Comparison of ENCODE assay signal across 1 cellular context in the genomic region with DNA sequence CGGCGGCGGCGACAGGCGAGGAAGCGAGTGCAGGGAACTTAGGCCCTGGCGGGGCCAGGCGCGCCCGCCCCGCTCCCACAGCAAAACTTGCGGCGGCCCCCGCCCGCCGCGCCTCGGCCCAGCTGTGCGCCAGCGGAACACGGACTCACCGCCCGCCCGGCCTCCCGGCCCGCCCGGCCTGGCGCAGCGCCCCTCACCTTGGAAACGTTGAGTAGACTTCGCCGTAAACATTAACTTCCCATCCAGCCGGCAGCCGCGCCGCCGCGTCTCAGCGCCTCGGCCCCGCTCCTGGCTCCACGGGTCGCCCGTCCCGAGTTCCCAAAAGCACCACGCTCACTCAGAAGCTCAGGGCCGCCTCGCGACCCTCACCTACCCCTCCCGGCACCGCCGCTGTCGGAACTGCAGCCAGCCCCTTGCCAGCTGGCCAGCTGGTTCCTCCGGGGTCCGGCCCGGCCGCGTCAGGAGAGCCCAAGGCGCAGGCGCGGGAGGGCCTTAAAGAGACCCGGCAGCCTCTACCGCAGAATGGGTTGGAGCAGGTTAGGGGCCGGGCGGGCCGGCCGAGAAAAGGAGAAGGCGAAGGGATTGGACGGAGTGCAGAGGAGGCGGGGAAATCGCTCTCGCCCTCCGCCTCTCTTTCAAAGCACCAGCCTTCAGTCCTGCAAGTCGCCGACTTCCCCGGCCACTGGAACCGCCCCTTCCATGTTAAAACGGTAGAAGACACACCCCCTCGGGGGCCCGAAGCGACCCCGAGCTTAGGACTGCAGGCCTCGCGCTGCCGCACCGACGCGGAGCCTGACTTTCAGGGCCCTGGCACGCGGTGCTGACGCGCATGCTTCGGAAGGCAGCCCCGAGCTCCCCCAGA.
TF ChIP-seq lines count a peak whose summit lies in the region.

A gene (minus strand): TSS at position 470 of the 862 bp plus-strand sequence. CDS start 48,562 bp downstream, outside the sequence.

TF ChIP-seq in WTC11, 78 proteins besides CTCF, POLR2A, EP300 and RAD21 (continued from another document and continues in another):
- TF ChIP-seq, protein P1, sequence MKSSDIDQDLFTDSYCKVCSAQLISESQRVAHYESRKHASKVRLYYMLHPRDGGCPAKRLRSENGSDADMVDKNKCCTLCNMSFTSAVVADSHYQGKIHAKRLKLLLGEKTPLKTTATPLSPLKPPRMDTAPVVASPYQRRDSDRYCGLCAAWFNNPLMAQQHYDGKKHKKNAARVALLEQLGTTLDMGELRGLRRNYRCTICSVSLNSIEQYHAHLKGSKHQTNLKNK (CRISPR knock-in tag; IDR thresholded peaks at IDR 0.05), result no peak
- TF ChIP-seq, protein P2, sequence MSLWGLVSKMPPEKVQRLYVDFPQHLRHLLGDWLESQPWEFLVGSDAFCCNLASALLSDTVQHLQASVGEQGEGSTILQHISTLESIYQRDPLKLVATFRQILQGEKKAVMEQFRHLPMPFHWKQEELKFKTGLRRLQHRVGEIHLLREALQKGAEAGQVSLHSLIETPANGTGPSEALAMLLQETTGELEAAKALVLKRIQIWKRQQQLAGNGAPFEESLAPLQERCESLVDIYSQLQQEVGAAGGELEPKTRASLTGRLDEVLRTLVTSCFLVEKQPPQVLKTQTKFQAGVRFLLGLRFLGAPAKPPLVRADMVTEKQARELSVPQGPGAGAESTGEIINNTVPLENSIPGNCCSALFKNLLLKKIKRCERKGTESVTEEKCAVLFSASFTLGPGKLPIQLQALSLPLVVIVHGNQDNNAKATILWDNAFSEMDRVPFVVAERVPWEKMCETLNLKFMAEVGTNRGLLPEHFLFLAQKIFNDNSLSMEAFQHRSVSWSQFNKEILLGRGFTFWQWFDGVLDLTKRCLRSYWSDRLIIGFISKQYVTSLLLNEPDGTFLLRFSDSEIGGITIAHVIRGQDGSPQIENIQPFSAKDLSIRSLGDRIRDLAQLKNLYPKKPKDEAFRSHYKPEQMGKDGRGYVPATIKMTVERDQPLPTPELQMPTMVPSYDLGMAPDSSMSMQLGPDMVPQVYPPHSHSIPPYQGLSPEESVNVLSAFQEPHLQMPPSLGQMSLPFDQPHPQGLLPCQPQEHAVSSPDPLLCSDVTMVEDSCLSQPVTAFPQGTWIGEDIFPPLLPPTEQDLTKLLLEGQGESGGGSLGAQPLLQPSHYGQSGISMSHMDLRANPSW (CRISPR knock-in tag; conservative IDR thresholded peaks at IDR 0.05; ENCODE audit: low read depth), result no peak
- TF ChIP-seq TCF7 (CRISPR knock-in tag; IDR thresholded peaks at IDR 0.05; ENCODE audit: low read depth) (peak; percentile 97), NR2C2 (CRISPR knock-in tag; IDR thresholded peaks at IDR 0.05) (peak; percentile 89), ZNF121 (CRISPR knock-in tag; IDR thresholded peaks at IDR 0.05) (peak; percentile 92), JUN (CRISPR knock-in tag; IDR thresholded peaks at IDR 0.05) (peak; percentile 98), GTF2I (CRISPR knock-in tag; conservative IDR thresholded peaks at IDR 0.05) (no peak), OVOL2 (CRISPR knock-in tag; IDR thresholded peaks at IDR 0.05; ENCODE audit: borderline replicate concordance) (no peak), JAZF1 (CRISPR knock-in tag; IDR thresholded peaks at IDR 0.05) (no peak), ELF4 (CRISPR knock-in tag; IDR thresholded peaks at IDR 0.05; ENCODE audit: low read depth) (peak; percentile 94), ZNF317 (CRISPR knock-in tag; IDR thresholded peaks at IDR 0.05; ENCODE audit: borderline replicate concordance, low read depth) (peak; percentile 85), FOXJ3 (CRISPR knock-in tag; IDR thresholded peaks at IDR 0.05; ENCODE audit: borderline replicate concordance) (peak; percentile 97), TEAD1 (CRISPR knock-in tag; IDR thresholded peaks at IDR 0.05) (peak; percentile 100), FOXP1 (CRISPR knock-in tag; IDR thresholded peaks at IDR 0.05; ENCODE audit: borderline replicate concordance) (peak; percentile 100), ZNF263 (CRISPR knock-in tag; IDR thresholded peaks at IDR 0.05; ENCODE audit: low read depth) (peak; percentile 73), CREB1 (CRISPR knock-in tag; IDR thresholded peaks at IDR 0.05) (peak; percentile 99), FOXK1 (CRISPR knock-in tag; IDR thresholded peaks at IDR 0.05) (peak; percentile 98), SP1 (CRISPR knock-in tag; conservative IDR thresholded peaks at IDR 0.05) (peak; percentile 92), SMAD4 (CRISPR knock-in tag; IDR thresholded peaks at IDR 0.05) (peak; percentile 97), GABPB1 (CRISPR knock-in tag; IDR thresholded peaks at IDR 0.05) (peak; percentile 87), HMGA2 (CRISPR knock-in tag; IDR thresholded peaks at IDR 0.05) (no peak), NFE2L1 (CRISPR knock-in tag; IDR thresholded peaks at IDR 0.05) (peak; percentile 99)
- TF ChIP-seq, protein P3, sequence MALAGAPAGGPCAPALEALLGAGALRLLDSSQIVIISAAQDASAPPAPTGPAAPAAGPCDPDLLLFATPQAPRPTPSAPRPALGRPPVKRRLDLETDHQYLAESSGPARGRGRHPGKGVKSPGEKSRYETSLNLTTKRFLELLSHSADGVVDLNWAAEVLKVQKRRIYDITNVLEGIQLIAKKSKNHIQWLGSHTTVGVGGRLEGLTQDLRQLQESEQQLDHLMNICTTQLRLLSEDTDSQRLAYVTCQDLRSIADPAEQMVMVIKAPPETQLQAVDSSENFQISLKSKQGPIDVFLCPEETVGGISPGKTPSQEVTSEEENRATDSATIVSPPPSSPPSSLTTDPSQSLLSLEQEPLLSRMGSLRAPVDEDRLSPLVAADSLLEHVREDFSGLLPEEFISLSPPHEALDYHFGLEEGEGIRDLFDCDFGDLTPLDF (CRISPR knock-in tag; IDR thresholded peaks at IDR 0.05), result peak; percentile 99
- TF ChIP-seq, protein P4, sequence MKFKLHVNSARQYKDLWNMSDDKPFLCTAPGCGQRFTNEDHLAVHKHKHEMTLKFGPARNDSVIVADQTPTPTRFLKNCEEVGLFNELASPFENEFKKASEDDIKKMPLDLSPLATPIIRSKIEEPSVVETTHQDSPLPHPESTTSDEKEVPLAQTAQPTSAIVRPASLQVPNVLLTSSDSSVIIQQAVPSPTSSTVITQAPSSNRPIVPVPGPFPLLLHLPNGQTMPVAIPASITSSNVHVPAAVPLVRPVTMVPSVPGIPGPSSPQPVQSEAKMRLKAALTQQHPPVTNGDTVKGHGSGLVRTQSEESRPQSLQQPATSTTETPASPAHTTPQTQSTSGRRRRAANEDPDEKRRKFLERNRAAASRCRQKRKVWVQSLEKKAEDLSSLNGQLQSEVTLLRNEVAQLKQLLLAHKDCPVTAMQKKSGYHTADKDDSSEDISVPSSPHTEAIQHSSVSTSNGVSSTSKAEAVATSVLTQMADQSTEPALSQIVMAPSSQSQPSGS (CRISPR knock-in tag; IDR thresholded peaks at IDR 0.05; ENCODE audit: borderline replicate concordance, low read depth), result peak; percentile 98
- TF ChIP-seq, protein P5, sequence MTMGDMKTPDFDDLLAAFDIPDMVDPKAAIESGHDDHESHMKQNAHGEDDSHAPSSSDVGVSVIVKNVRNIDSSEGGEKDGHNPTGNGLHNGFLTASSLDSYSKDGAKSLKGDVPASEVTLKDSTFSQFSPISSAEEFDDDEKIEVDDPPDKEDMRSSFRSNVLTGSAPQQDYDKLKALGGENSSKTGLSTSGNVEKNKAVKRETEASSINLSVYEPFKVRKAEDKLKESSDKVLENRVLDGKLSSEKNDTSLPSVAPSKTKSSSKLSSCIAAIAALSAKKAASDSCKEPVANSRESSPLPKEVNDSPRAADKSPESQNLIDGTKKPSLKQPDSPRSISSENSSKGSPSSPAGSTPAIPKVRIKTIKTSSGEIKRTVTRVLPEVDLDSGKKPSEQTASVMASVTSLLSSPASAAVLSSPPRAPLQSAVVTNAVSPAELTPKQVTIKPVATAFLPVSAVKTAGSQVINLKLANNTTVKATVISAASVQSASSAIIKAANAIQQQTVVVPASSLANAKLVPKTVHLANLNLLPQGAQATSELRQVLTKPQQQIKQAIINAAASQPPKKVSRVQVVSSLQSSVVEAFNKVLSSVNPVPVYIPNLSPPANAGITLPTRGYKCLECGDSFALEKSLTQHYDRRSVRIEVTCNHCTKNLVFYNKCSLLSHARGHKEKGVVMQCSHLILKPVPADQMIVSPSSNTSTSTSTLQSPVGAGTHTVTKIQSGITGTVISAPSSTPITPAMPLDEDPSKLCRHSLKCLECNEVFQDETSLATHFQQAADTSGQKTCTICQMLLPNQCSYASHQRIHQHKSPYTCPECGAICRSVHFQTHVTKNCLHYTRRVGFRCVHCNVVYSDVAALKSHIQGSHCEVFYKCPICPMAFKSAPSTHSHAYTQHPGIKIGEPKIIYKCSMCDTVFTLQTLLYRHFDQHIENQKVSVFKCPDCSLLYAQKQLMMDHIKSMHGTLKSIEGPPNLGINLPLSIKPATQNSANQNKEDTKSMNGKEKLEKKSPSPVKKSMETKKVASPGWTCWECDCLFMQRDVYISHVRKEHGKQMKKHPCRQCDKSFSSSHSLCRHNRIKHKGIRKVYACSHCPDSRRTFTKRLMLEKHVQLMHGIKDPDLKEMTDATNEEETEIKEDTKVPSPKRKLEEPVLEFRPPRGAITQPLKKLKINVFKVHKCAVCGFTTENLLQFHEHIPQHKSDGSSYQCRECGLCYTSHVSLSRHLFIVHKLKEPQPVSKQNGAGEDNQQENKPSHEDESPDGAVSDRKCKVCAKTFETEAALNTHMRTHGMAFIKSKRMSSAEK (CRISPR knock-in tag; IDR thresholded peaks at IDR 0.05; ENCODE audit: borderline replicate concordance), result peak; percentile 89; the same call in 1 of the 2 replicates
- TF ChIP-seq, protein P6, sequence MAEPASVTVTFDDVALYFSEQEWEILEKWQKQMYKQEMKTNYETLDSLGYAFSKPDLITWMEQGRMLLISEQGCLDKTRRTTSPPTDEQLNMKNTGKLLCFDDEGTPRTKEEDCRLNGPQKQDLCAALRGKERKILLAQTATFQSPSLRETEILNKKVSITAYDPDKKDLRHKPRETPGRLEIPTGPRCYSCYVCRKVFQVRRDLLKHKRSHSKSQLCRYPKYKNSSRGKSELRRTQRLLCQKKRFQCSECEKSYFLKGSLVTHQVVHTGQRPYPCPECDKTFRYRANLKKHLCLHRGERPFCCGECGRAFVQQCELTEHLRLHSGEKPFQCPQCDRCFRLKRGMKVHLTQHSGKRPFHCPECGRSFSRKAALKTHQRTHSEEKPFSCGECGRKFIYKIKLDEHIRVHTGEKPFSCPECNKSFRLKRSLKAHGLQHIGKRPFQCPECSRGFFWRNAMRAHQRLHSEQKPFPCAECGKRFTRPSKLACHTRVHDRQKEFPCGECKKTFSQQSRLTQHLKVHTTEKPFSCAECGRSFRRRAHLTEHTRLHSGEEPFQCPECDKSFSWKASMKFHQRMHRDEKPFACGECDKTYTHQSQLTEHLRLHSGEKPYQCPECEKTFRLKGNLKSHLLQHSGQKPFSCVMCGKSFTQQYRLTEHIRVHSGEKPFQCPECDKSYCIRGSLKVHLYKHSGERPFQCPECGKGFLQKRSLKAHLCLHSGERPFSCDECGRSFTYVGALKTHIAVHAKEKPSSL (CRISPR knock-in tag; conservative IDR thresholded peaks at IDR 0.05), result no peak
- TF ChIP-seq, protein P7, sequence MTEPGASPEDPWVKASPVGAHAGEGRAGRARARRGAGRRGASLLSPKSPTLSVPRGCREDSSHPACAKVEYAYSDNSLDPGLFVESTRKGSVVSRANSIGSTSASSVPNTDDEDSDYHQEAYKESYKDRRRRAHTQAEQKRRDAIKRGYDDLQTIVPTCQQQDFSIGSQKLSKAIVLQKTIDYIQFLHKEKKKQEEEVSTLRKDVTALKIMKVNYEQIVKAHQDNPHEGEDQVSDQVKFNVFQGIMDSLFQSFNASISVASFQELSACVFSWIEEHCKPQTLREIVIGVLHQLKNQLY (CRISPR knock-in tag; IDR thresholded peaks at IDR 0.05), result 0 out of 2 replicates have a peak, but pooled peaks have one; percentile 44
- TF ChIP-seq, protein P8, sequence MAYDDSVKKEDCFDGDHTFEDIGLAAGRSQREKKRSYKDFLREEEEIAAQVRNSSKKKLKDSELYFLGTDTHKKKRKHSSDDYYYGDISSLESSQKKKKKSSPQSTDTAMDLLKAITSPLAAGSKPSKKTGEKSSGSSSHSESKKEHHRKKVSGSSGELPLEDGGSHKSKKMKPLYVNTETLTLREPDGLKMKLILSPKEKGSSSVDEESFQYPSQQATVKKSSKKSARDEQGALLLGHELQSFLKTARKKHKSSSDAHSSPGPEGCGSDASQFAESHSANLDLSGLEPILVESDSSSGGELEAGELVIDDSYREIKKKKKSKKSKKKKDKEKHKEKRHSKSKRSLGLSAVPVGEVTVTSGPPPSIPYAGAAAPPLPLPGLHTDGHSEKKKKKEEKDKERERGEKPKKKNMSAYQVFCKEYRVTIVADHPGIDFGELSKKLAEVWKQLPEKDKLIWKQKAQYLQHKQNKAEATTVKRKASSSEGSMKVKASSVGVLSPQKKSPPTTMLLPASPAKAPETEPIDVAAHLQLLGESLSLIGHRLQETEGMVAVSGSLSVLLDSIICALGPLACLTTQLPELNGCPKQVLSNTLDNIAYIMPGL (CRISPR knock-in tag; IDR thresholded peaks at IDR 0.05), result peak; percentile 81; the same call in 1 of the 2 replicates
- TF ChIP-seq, protein P9, sequence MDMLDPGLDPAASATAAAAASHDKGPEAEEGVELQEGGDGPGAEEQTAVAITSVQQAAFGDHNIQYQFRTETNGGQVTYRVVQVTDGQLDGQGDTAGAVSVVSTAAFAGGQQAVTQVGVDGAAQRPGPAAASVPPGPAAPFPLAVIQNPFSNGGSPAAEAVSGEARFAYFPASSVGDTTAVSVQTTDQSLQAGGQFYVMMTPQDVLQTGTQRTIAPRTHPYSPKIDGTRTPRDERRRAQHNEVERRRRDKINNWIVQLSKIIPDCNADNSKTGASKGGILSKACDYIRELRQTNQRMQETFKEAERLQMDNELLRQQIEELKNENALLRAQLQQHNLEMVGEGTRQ (CRISPR knock-in tag; IDR thresholded peaks at IDR 0.05), result no peak; the same call in 1 of the 2 replicates
- TF ChIP-seq, protein P10, sequence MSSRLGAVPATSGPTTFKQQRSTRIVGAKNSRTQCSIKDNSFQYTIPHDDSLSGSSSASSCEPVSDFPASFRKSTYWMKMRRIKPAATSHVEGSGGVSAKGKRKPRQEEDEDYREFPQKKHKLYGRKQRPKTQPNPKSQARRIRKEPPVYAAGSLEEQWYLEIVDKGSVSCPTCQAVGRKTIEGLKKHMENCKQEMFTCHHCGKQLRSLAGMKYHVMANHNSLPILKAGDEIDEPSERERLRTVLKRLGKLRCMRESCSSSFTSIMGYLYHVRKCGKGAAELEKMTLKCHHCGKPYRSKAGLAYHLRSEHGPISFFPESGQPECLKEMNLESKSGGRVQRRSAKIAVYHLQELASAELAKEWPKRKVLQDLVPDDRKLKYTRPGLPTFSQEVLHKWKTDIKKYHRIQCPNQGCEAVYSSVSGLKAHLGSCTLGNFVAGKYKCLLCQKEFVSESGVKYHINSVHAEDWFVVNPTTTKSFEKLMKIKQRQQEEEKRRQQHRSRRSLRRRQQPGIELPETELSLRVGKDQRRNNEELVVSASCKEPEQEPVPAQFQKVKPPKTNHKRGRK (CRISPR knock-in tag; IDR thresholded peaks at IDR 0.05; ENCODE audit: borderline replicate concordance), result peak; percentile 87; the same call in 1 of the 2 replicates
